8 cellular contexts compared by ENCODE assay signal in genomic region chr16:72172105-72173034, GRCh38. TPM values are rescaled to one million over a fixed set of nuclear protein-coding genes. Genes with fewer than 3 reads are reported as not detected.
DNase-seq lines count a peak whose midpoint lies in the region; ATAC-seq and TF ChIP-seq lines count a peak whose summit lies in the region.

Gene PMFBP1 (minus strand): TSS chr16:72172155. CDS start chr16:72171208, 947 bp downstream.

- H3K36me3 ChIP-seq in mucosa of descending colon (ENCODE audit: low read depth), result no peaks in the 10 kb centered on the region

- peaks cover 4% of the 10 kb centered on the region for H3K9me3 Mint-ChIP-seq in central memory CD8-positive, alpha-beta T cell

- ATAC-seq in GM18867 (IDR thresholded peaks at IDR 0.05; ENCODE audit: unreplicated experiment) (peak; percentile 98), HG02973 (IDR thresholded peaks at IDR 0.05; ENCODE audit: unreplicated experiment) (peak; percentile 97), mucosa of descending colon (peak; percentile 89)
- peak; percentile 49 for ATAC-seq in central memory CD8-positive, alpha-beta T cell (replicated peaks; ENCODE audit: extremely low read depth, poor library complexity, severe bottlenecking)

- no peaks in the 10 kb centered on the region for H3K9me3 ChIP-seq in mucosa of descending colon

- no peak for TF ChIP-seq CTCF in mucosa of descending colon (IDR thresholded peaks at IDR 0.05)

- no peak within 1 kb of the TSS for H3K4me3 Mint-ChIP-seq in central memory CD8-positive, alpha-beta T cell

- peak; percentile 99 for DNase-seq in CD1c-positive myeloid dendritic cell (ENCODE audit: extremely low spot score)
- DNase-seq in NOMO-1 treated with dmso at 0.1 percent for 144 hours (lab: John Stamatoyannopoulos, UW; ENCODE audit: unreplicated experiment), result peak; percentile 87
- no peak for DNase-seq in central memory CD8-positive, alpha-beta T cell (ENCODE audit: low spot score in 2 of 2)
- peak in 1 of 3 donors; percentile 44 for DNase-seq in mucosa of descending colon
- DNase-seq in HuH-7 (ENCODE audit: low spot score), result no peak
- no peak for DNase-seq in activated gamma-delta T cell (lab: John Stamatoyannopoulos, UW)

- no peaks in the 10 kb centered on the region for H3K4me1 ChIP-seq in mucosa of descending colon (ENCODE audit: low read depth)

- H3K27me3 Mint-ChIP-seq in central memory CD8-positive, alpha-beta T cell, result peaks cover 47% of the 10 kb centered on the region

- H3K4me3 ChIP-seq in mucosa of descending colon, result no peak within 1 kb of the TSS

- no peaks in the 10 kb centered on the region for H3K4me1 Mint-ChIP-seq in central memory CD8-positive, alpha-beta T cell

- H3K36me3 Mint-ChIP-seq in central memory CD8-positive, alpha-beta T cell (ENCODE audit: insufficient read depth), result peaks cover 2% of the 10 kb centered on the region

- H3K27ac Mint-ChIP-seq in central memory CD8-positive, alpha-beta T cell (ENCODE audit: low read depth), result no peak within 1 kb of the TSS

- intact Hi-C loops in mucosa of descending colon (cut with DNase I, micrococcal nuclease), result no loop called here

RNA-seq across cellular contexts. Expression of gene PMFBP1, which starts in this region (rescaled TPM):
- 1 to 10 TPM; 3.6 to 9.7 (median 7.2) TPM for total RNA-seq in mucosa of descending colon

Comparison
In these comparisons a context has a peak if more than half of its experiments do, and no peak if none do; other contexts are left out.
1. DNase-seq: peak in CD1c-positive myeloid dendritic cell (single experiment) and NOMO-1 treated with dmso at 0.1 percent for 144 hours (single experiment); none in central memory CD8-positive, alpha-beta T cell (0 of 2), HuH-7 (single experiment) and activated gamma-delta T cell (single experiment).
2. Peak in every context shown above with its lines, with median percentiles within 50 percentile points of each other: ATAC-seq.